In the genomic region with DNA sequence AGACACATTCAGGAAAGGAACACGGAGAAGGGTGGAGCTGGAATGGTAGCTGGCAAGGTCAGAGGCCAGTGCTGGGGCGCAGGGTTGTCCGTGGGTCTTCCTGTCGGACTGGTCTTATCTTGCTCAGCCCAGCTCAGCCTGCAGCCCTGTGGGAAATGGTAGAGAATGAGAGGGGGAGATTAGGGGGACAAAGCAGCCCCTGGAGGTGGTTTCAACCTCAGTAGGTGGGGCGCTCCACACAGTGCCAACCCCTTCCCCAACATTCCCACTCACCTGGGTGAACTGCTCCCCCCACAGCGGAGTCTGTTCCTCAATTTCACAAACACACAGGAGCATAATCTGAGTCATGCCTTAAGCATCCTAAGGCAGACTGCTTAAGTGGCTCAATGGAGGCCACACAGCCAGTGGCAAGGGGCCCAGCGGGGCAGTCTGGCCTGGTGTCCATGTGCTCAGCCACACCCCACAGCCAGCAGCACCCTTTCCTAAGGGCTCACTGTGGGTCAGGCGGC, we compare ENCODE assay signal across 2 cellular contexts.
TF ChIP-seq lines count a peak whose summit lies in the region.

No MANE protein-coding gene starts in this region.

TF ChIP-seq in IMR-90, 13 proteins besides CTCF, POLR2A, EP300 and RAD21:
- TF ChIP-seq MXI1 (IDR thresholded peaks at IDR 0.05; ENCODE audit: borderline replicate concordance, low read depth, low read length) (peak; percentile 29; the same call in 1 of the 2 replicates), FOS (IDR thresholded peaks at IDR 0.05; ENCODE audit: low read depth, low read length) (no peak)

TF ChIP-seq in HEK293T, 16 proteins besides CTCF, POLR2A, EP300 and RAD21 (continued from another document):
- no peak for TF ChIP-seq SP1 (IDR thresholded peaks at IDR 0.05)
- no peak for TF ChIP-seq ELF4 (IDR thresholded peaks at IDR 0.05)
- TF ChIP-seq FOXA1 (IDR thresholded peaks at IDR 0.05): no peak
- no peak for TF ChIP-seq NFRKB (IDR thresholded peaks at IDR 0.05)
- TF ChIP-seq FOXM1 (IDR thresholded peaks at IDR 0.05; ENCODE audit: borderline replicate concordance): no peak
- no peak for TF ChIP-seq CTBP1 (IDR thresholded peaks at IDR 0.05; ENCODE audit: borderline replicate concordance)
- TF ChIP-seq L3MBTL2 (conservative IDR thresholded peaks at IDR 0.05): no peak
- no peak for TF ChIP-seq ZNF384 (IDR thresholded peaks at IDR 0.05)
- TF ChIP-seq BHLHE40 (IDR thresholded peaks at IDR 0.05; ENCODE audit: borderline replicate concordance): no peak
- TF ChIP-seq PKNOX1 (IDR thresholded peaks at IDR 0.05): no peak
- no peak for TF ChIP-seq TARDBP (IDR thresholded peaks at IDR 0.05)
